8 cellular contexts compared by ENCODE assay signal in genomic region chr18:62717850-62718229, GRCh38. TPM values are rescaled to one million over a fixed set of nuclear protein-coding genes. Genes with fewer than 3 reads are reported as not detected.
DNase-seq lines count a peak whose midpoint lies in the region; ATAC-seq and TF ChIP-seq lines count a peak whose summit lies in the region.

No MANE protein-coding gene starts in this region.

- DNase-seq in left ventricle myocardium inferior (no peak), cardiac septum (ENCODE audit: low spot score) (no peak), MCF 10A (ENCODE audit: unreplicated experiment) (peak; percentile 26), mesenchymal stem cell (peak; percentile 53), aorta (no peak), OCI-M1 (lab: John Stamatoyannopoulos, UW) (no peak), SIG-M5 (lab: John Stamatoyannopoulos, UW) (no peak)

- H3K4me1 ChIP-seq in left ventricle myocardium inferior (peaks cover 65% of the 10 kb centered on the region), mesenchymal stem cell (ENCODE audit: control insufficient read depth, insufficient read depth, low read depth, low read length) (peaks cover 13% of the 10 kb centered on the region), aorta (ENCODE audit: control insufficient read depth in 1 of 2, insufficient read depth in 2 of 2, low read length in 2 of 2) (peaks cover 0 to 5% of the 10 kb centered on the region in 2 donors)

- no peak overlapping the region for H3K14ac ChIP-seq in mesenchymal stem cell (ENCODE audit: low read length in 2 of 2)

- H2BK12ac ChIP-seq in mesenchymal stem cell (ENCODE audit: low read length in 2 of 2), result no peak overlapping the region

- ATAC-seq in aorta (ENCODE audit: low FRiP score), result no peak
- ATAC-seq in GM19035 (IDR thresholded peaks at IDR 0.05; ENCODE audit: unreplicated experiment), result no peak

- H3K79me1 ChIP-seq in mesenchymal stem cell (replicated peaks; ENCODE audit: low read length, poor library complexity, severe bottlenecking), result peaks cover 6% of the 10 kb centered on the region

- peak overlapping the region; percentile 49 for H3K4me2 ChIP-seq in mesenchymal stem cell (ENCODE audit: low read length, poor library complexity, severe bottlenecking)

- H3K27me3 ChIP-seq in left ventricle myocardium inferior (ENCODE audit: low read depth), result no peaks in the 10 kb centered on the region
- no peaks in the 10 kb centered on the region for H3K27me3 ChIP-seq in mesenchymal stem cell (ENCODE audit: control insufficient read depth in 1 of 2, insufficient read depth in 1 of 2, low read length in 2 of 2)
- no peaks in the 10 kb centered on the region for H3K27me3 ChIP-seq in aorta (ENCODE audit: control insufficient read depth in 1 of 2, insufficient read depth in 2 of 2, low read length in 1 of 2)

- 0% methylated on average over 4 of the region's 6 CpGs for WGBS in mesenchymal stem cell
- WGBS in aorta, 2 donors, result 14 to 16% methylated on average over 6 of the region's 6 CpGs

- H3K4me3 ChIP-seq in left ventricle myocardium inferior (peak overlapping the region; percentile 75), mesenchymal stem cell (ENCODE audit: insufficient read depth in 1 of 2, low read depth in 1 of 2, low read length in 2 of 2) (peak overlapping the region in 1 of 2 experiments; percentile 83), aorta (ENCODE audit: low read length in 2 of 2) (peak overlapping the region; percentile 75 to 94)

- no peak overlapping the region for H4K91ac ChIP-seq in mesenchymal stem cell (ENCODE audit: low read length)

- no peak overlapping the region for H2BK15ac ChIP-seq in mesenchymal stem cell (ENCODE audit: low read depth, poor library complexity, severe bottlenecking)

- no peak overlapping the region for H3K18ac ChIP-seq in mesenchymal stem cell (ENCODE audit: low read depth in 1 of 2, low read length in 2 of 2)

- H3K36me3 ChIP-seq in left ventricle myocardium inferior, result no peaks in the 10 kb centered on the region
- no peaks in the 10 kb centered on the region for H3K36me3 ChIP-seq in mesenchymal stem cell (ENCODE audit: control insufficient read depth in 1 of 2, insufficient read depth in 2 of 2, low read depth in 1 of 2, low read length in 2 of 2)
- no peaks in the 10 kb centered on the region for H3K36me3 ChIP-seq in aorta (ENCODE audit: control insufficient read depth in 1 of 2, insufficient read depth in 2 of 2, low read length in 1 of 2)

- no peak overlapping the region for H2BK5ac ChIP-seq in mesenchymal stem cell (ENCODE audit: low read depth, low read length, poor library complexity, severe bottlenecking)

- peak overlapping the region; percentile 25 for H3K27ac Mint-ChIP-seq in MCF 10A (ENCODE audit: low read depth, unreplicated experiment)

- no peak overlapping the region for H3K23ac ChIP-seq in mesenchymal stem cell (ENCODE audit: low read length in 2 of 2)

- H3K4ac ChIP-seq in mesenchymal stem cell (ENCODE audit: low read depth in 1 of 2, low read length in 2 of 2), result no peak overlapping the region

- H3K9me3 ChIP-seq in left ventricle myocardium inferior (replicated peaks) (no peaks in the 10 kb centered on the region), mesenchymal stem cell (ENCODE audit: control insufficient read depth, low read length) (no peaks in the 10 kb centered on the region), aorta (ENCODE audit: control insufficient read depth, low read length) (no peaks in the 10 kb centered on the region)

- intact Hi-C loops in left ventricle myocardium inferior (cut with micrococcal nuclease), result loop anchor here (10.0 kb wide), 1 partner anchor 133 kb away; no protein-coding TSS in a partner anchor
- intact Hi-C loops in cardiac septum (cut with DNase I), result loop anchor here (5.0 kb wide), 4 partner anchors 84 to 239 kb away; no protein-coding TSS in a partner anchor
- intact Hi-C loops in MCF 10A (cut with micrococcal nuclease), result loop anchor here (1.0 to 5.0 kb wide), 5 partner anchors 41 to 719 kb away; no protein-coding TSS in a partner anchor
- intact Hi-C loops in aorta (cut with DNase I), result loop anchor here (5.0 to 10.0 kb wide), 11 partner anchors 131 to 717 kb away; partner anchors contain the start of genes PIGN (in 1 of the 2) and RELCH (in 1 of the 2)

- H3K9ac ChIP-seq in mesenchymal stem cell (ENCODE audit: low read length), result peak overlapping the region; percentile 73

- no peaks in the 10 kb centered on the region for H3K36me3 Mint-ChIP-seq in MCF 10A (ENCODE audit: insufficient read depth, unreplicated experiment)

- no peaks in the 10 kb centered on the region for H3K27me3 Mint-ChIP-seq in MCF 10A (ENCODE audit: insufficient read depth, unreplicated experiment)

- no peak overlapping the region for H2BK120ac ChIP-seq in mesenchymal stem cell (ENCODE audit: low read depth, low read length)

- H3K9me3 Mint-ChIP-seq in MCF 10A (ENCODE audit: unreplicated experiment), result no peaks in the 10 kb centered on the region

- no peak overlapping the region for H2AK5ac ChIP-seq in mesenchymal stem cell (ENCODE audit: low read length, severe bottlenecking)

- no peak overlapping the region for H4K8ac ChIP-seq in mesenchymal stem cell (ENCODE audit: low read length)

- H3K4me1 Mint-ChIP-seq in MCF 10A (ENCODE audit: insufficient read depth, unreplicated experiment), result peaks cover 33% of the 10 kb centered on the region

- H3K27ac ChIP-seq in left ventricle myocardium inferior (replicated peaks), result peak overlapping the region; percentile 93
- H3K27ac ChIP-seq in mesenchymal stem cell (ENCODE audit: low read length, poor library complexity, severe bottlenecking), result no peak overlapping the region
- no peak overlapping the region for H3K27ac ChIP-seq in aorta (ENCODE audit: low read depth in 1 of 2, low read length in 2 of 2)

- H3K4me3 Mint-ChIP-seq in MCF 10A (ENCODE audit: unreplicated experiment), result peak overlapping the region; percentile 76

- BruUV-seq in MCF 10A (replicated peaks; lab: Mats Ljungman, UMichigan), result no TSS peak

- H2AFZ ChIP-seq in mesenchymal stem cell (ENCODE audit: low read depth, low read length), result no peak overlapping the region

- CTCF ChIA-PET in MCF 10A (lab: Yijun Ruan, JAX), result interaction anchor here (0.8 to 4.4 kb wide), 6 partner anchors 40 to 719 kb away, joined by 3 to 31 read pairs (median 9); no protein-coding TSS in a partner anchor

- TF ChIP-seq CTCF in left ventricle myocardium inferior (IDR thresholded peaks at IDR 0.05; ENCODE audit: borderline replicate concordance) (no peak), MCF 10A (IDR thresholded peaks at IDR 0.05; ENCODE audit: unreplicated experiment) (no peak)

- POLR2A ChIA-PET in MCF 10A (lab: Yijun Ruan, JAX), result interaction anchor here (0.5 to 10.0 kb wide), 25 partner anchors 11 to 1061 kb away, joined by 3 to 316 read pairs (median 4); partner anchors contain the start of gene ZCCHC2

RNA-seq across cellular contexts. Expression of gene PHLPP1, which starts 2.5 kb away (rescaled TPM):
- total RNA-seq in left ventricle myocardium inferior (5.9 TPM), cardiac septum (4.8 TPM), MCF 10A (2022) (12.4 and 13.1 TPM in 2 replicates), aorta (10 to 100 TPM; 14.2 to 16.5 TPM)
- polyA plus RNA-seq in mesenchymal stem cell (2013, experiment 1 of 2), result 4.1 TPM
- polyA plus RNA-seq in mesenchymal stem cell (2013, experiment 2 of 2), result 4.8 TPM
- polyA plus RNA-seq in aorta, result 1 to 10 TPM; 1.6 to 2.3 TPM

Comparison
In these comparisons a context has a peak if more than half of its experiments do, and no peak if none do; other contexts are left out.
1. DNase-seq: peak in MCF 10A (single experiment) and mesenchymal stem cell (single experiment); none in left ventricle myocardium inferior (single experiment), cardiac septum (single experiment), aorta (0 of 2), OCI-M1 (single experiment) and SIG-M5 (single experiment).